Comparison of ENCODE assay signal across 16 cellular contexts in the genomic region with DNA sequence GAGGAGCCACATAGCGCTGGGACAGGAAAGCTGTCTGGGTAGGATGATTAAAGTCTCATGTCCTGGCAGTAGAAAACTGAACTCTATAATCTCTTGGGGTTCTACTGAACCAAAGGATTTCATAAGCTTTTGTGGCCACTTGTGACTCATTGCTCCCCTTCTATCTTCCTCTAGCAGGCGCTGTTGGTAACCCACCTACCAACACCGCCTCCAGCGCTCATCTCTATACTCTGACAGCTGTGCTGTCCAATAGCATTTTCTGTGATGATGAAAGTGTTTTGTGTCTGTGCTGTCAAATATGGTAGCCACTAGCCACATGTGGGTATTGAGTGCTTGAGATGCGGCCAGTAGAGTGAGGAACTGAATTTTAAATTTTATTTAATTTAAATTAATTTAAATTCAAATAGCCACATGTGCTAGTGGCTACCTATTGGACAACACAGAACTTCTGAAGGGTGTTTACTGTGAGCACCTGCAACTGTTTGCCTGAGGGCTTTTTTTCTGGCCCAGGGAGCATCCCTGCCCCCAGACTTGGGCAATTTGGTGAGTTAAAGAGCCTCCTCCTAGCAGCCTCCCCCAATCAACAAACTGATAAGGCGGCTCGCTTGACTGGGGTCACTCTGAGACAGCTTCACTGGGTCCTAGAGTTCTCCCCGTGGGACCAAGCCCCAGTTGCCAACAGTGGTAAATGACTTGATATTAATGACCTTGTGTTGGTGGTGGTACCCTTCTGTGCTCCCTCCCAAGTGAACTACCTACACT.
A peak's percentile ranks its signal among the peaks of the same experiment; 100 is the strongest.
DNase-seq lines count a peak whose midpoint lies in the region; ATAC-seq and TF ChIP-seq lines count a peak whose summit lies in the region.
"Had no signal": no experiment of that assay in that cellular context is flagged by ENCODE, and none has a peak within 500 bp of the region (broad histone marks: within the 10 kb centered on the region; RNA-seq: fewer than 3 reads in every experiment).

No MANE protein-coding gene starts in this region.

- DNase-seq in NOMO-1 treated with dmso at 0.1 percent for 144 hours (lab: John Stamatoyannopoulos, UW; ENCODE audit: unreplicated experiment) (peak; percentile 34), chondrocyte (ENCODE audit: low spot score) (no peak), GM03348 (ENCODE audit: low spot score) (no peak), HT-29 (ENCODE audit: low spot score) (no peak), sciatic nerve (ENCODE audit: low spot score) (no peak)
- DNase-seq: CD8-positive, alpha-beta T cell; cerebellar nuclear complex; hypothalamus; left ventricle myocardium superior; NCI-H2171 treated with DMSO at 0.1 percent for 48 hours; substantia nigra; T1000 had no signal

- peaks cover 32% of the 10 kb centered on the region for H3K9me3 Mint-ChIP-seq in chondrocyte (ENCODE audit: low read depth)

- H3K27ac ChIP-seq in C4-2B: no peak overlapping the region

- peak; percentile 20; the same call in 1 of the 2 replicates for TF ChIP-seq CTCF in C4-2B (conservative IDR thresholded peaks at IDR 0.05)
- TF ChIP-seq CTCF in chondrocyte (IDR thresholded peaks at IDR 0.05): peak; percentile 19

- no peak overlapping the region for H3K4me3 Mint-ChIP-seq in chondrocyte (ENCODE audit: unreplicated experiment)
- H3K4me3 Mint-ChIP-seq: activated naive CD8-positive, alpha-beta T cell; CD8-positive, alpha-beta T cell had no signal

- intact Hi-C loops in sciatic nerve (cut with DNase I): no loop called here

- no peaks in the 10 kb centered on the region for H3K4me1 Mint-ChIP-seq in chondrocyte (ENCODE audit: low read depth)

- no peak overlapping the region for H3K27ac Mint-ChIP-seq in chondrocyte (ENCODE audit: unreplicated experiment)
- H3K27ac Mint-ChIP-seq: activated naive CD8-positive, alpha-beta T cell; CD8-positive, alpha-beta T cell had no signal

- peaks cover 8% of the 10 kb centered on the region for H3K27me3 Mint-ChIP-seq in chondrocyte (ENCODE audit: low read depth)
- H3K27me3 Mint-ChIP-seq: activated naive CD8-positive, alpha-beta T cell had no signal

- H3K36me3 Mint-ChIP-seq in chondrocyte (ENCODE audit: low read depth): no peaks in the 10 kb centered on the region
- H3K36me3 Mint-ChIP-seq: activated naive CD8-positive, alpha-beta T cell; CD8-positive, alpha-beta T cell had no signal

- peak; percentile 49 for ATAC-seq in GM18867 (IDR thresholded peaks at IDR 0.05; ENCODE audit: unreplicated experiment)
- ATAC-seq in sciatic nerve: no peak
- ATAC-seq in HG03439 (IDR thresholded peaks at IDR 0.05; ENCODE audit: unreplicated experiment): no peak
- ATAC-seq: CD8-positive, alpha-beta T cell; left ventricle myocardium superior had no signal
